In genomic region chr2:43175187-43175490, GRCh38 we compare ENCODE assay signal across 9 cellular contexts. TPM values are rescaled to one million over a fixed set of nuclear protein-coding genes. Genes with fewer than 3 reads are reported as not detected.
DNase-seq lines count a peak whose midpoint lies in the region; ATAC-seq and TF ChIP-seq lines count a peak whose summit lies in the region.
"Had no signal": no experiment of that assay in that cellular context is flagged by ENCODE, and none has a peak within 500 bp of the region (broad histone marks: within the 10 kb centered on the region; RNA-seq: fewer than 3 reads in every experiment).

No MANE protein-coding gene starts in this region.

- peak overlapping the region; percentile 46 to 91 (median 73) for H3K4me3 Mint-ChIP-seq in CD8-positive, alpha-beta memory T cell
- H3K4me3 Mint-ChIP-seq in effector memory CD8-positive, alpha-beta T cell = peak overlapping the region; percentile 64 to 77
- H3K4me3 Mint-ChIP-seq in natural killer cell treated with Interleukin-12 subunit alpha and Interleukin-12 subunit beta and Interleukin-15 and Interleukin-18, amount 100 ng/mL, for 72 hours = peak overlapping the region; percentile 79
- H3K4me3 Mint-ChIP-seq in nephron progenitor cell = no peak overlapping the region

- H3K9me2 ChIP-seq in OCI-LY7 (ENCODE audit: insufficient read depth, low read length) = no peaks in the 10 kb centered on the region

- H3K27ac Mint-ChIP-seq in CD8-positive, alpha-beta memory T cell = peak overlapping the region; percentile 95 to 100 (median 99)
- peak overlapping the region; percentile 98 to 100 for H3K27ac Mint-ChIP-seq in effector memory CD8-positive, alpha-beta T cell
- peak overlapping the region; percentile 76 to 80 for H3K27ac Mint-ChIP-seq in natural killer cell treated with Interleukin-12 subunit alpha and Interleukin-12 subunit beta and Interleukin-15 and Interleukin-18, amount 100 ng/mL, for 72 hours
- no peak overlapping the region for H3K27ac Mint-ChIP-seq in nephron progenitor cell

- H3K4me1 ChIP-seq in CD8-positive, alpha-beta memory T cell (ENCODE audit: insufficient read depth, low read length) = peaks cover 93% of the 10 kb centered on the region
- peaks cover 38% of the 10 kb centered on the region for H3K4me1 ChIP-seq in OCI-LY7 (ENCODE audit: insufficient read depth, low read length, poor library complexity, severe bottlenecking)

- H3K36me3 ChIP-seq in CD8-positive, alpha-beta memory T cell (ENCODE audit: insufficient read depth, low read length) = no peaks in the 10 kb centered on the region
- H3K36me3 ChIP-seq in OCI-LY7 (ENCODE audit: insufficient read depth, low read length) = no peaks in the 10 kb centered on the region

- H3K79me2 ChIP-seq in OCI-LY7 (ENCODE audit: insufficient read depth, low read depth, low read length) = no peaks in the 10 kb centered on the region

- POLR2A ChIA-PET in CD8-positive, alpha-beta memory T cell (lab: Charles Lee) = interaction anchor here (1.1 to 10.5 kb wide), 10 partner anchors 9 to 53 kb away, joined by 4 to 224 read pairs (median 8); partner anchors contain the start of gene ZFP36L2
- POLR2A ChIA-PET in OCI-LY7 (lab: Charles Lee) = interaction anchor here (0.8 to 2.6 kb wide), 13 partner anchors 10 to 52 kb away, joined by 3 to 10 read pairs (median 6); partner anchors contain the start of gene ZFP36L2

- peaks cover 84 to 91% (median 90%) of the 10 kb centered on the region in 3 donors for H3K4me1 Mint-ChIP-seq in CD8-positive, alpha-beta memory T cell
- H3K4me1 Mint-ChIP-seq in effector memory CD8-positive, alpha-beta T cell (ENCODE audit: low read depth in 2 of 2) = peaks cover 66 to 67% of the 10 kb centered on the region in 2 donors
- H3K4me1 Mint-ChIP-seq in natural killer cell treated with Interleukin-12 subunit alpha and Interleukin-12 subunit beta and Interleukin-15 and Interleukin-18, amount 100 ng/mL, for 72 hours (ENCODE audit: low read depth in 2 of 2) = peaks cover 38 to 41% of the 10 kb centered on the region in 2 donors
- peaks cover 52% of the 10 kb centered on the region for H3K4me1 Mint-ChIP-seq in nephron progenitor cell

- H2AFZ ChIP-seq in OCI-LY7 (ENCODE audit: low read length) = no peak overlapping the region

- H3K27ac ChIP-seq in CD8-positive, alpha-beta memory T cell (ENCODE audit: low read depth, low read length) = peak overlapping the region; percentile 85
- peak overlapping the region; percentile 69 for H3K27ac ChIP-seq in OCI-LY7 (ENCODE audit: low read depth, low read length, poor library complexity, severe bottlenecking)

- no peak for TF ChIP-seq CTCF in OCI-LY7 (conservative IDR thresholded peaks at IDR 0.05; ENCODE audit: low read length)
- TF ChIP-seq CTCF in nephron progenitor cell (IDR thresholded peaks at IDR 0.05) = no peak

- no peaks in the 10 kb centered on the region for H3K27me3 ChIP-seq in CD8-positive, alpha-beta memory T cell (ENCODE audit: insufficient read depth, low read length, poor library complexity, severe bottlenecking)

- intact Hi-C loops in OCI-LY7 (cut with micrococcal nuclease; ENCODE audit: unreplicated experiment) = no loop called here

- DNase-seq in CD8-positive, alpha-beta memory T cell = no peak
- DNase-seq in OCI-LY7 (ENCODE audit: low spot score) (no peak), ureter (ENCODE audit: low spot score) (no peak), nephron progenitor cell (no peak), COR-L47 (lab: John Stamatoyannopoulos, UW) (no peak), OCI-M2 (lab: John Stamatoyannopoulos, UW; ENCODE audit: unreplicated experiment) (no peak)
- no peak for DNase-seq in effector memory CD8-positive, alpha-beta T cell
- DNase-seq in natural killer cell treated with Interleukin-12 subunit alpha and Interleukin-12 subunit beta and Interleukin-15 and Interleukin-18, amount 100 ng/mL, for 72 hours (ENCODE audit: low spot score) = no peak
- DNase-seq: stimulated activated CD4-positive, alpha-beta T cell treated with anti-CD3 and anti-CD28 coated beads, Interleukin-15, amount 100 ng/mL, for 24 hours had no signal

- peaks cover 0 to 3% (median 0%) of the 10 kb centered on the region in 5 donors for H3K9me3 Mint-ChIP-seq in CD8-positive, alpha-beta memory T cell
- no peaks in the 10 kb centered on the region for H3K9me3 Mint-ChIP-seq in effector memory CD8-positive, alpha-beta T cell
- H3K9me3 Mint-ChIP-seq in natural killer cell treated with Interleukin-12 subunit alpha and Interleukin-12 subunit beta and Interleukin-15 and Interleukin-18, amount 100 ng/mL, for 72 hours = no peaks in the 10 kb centered on the region
- H3K9me3 Mint-ChIP-seq in nephron progenitor cell = no peaks in the 10 kb centered on the region

- H3K9me3 ChIP-seq in CD8-positive, alpha-beta memory T cell (ENCODE audit: low read length) = no peaks in the 10 kb centered on the region
- no peaks in the 10 kb centered on the region for H3K9me3 ChIP-seq in OCI-LY7 (ENCODE audit: low read length)

- H3K27me3 Mint-ChIP-seq in CD8-positive, alpha-beta memory T cell = peaks cover 0 to 3% of the 10 kb centered on the region in 2 donors
- no peaks in the 10 kb centered on the region for H3K27me3 Mint-ChIP-seq in effector memory CD8-positive, alpha-beta T cell
- no peaks in the 10 kb centered on the region for H3K27me3 Mint-ChIP-seq in natural killer cell treated with Interleukin-12 subunit alpha and Interleukin-12 subunit beta and Interleukin-15 and Interleukin-18, amount 100 ng/mL, for 72 hours
- peaks cover 3% of the 10 kb centered on the region for H3K27me3 Mint-ChIP-seq in nephron progenitor cell (ENCODE audit: low read depth, poor library complexity)

- no peak for ATAC-seq in effector memory CD8-positive, alpha-beta T cell (replicated peaks)
- no peak for ATAC-seq in natural killer cell treated with Interleukin-12 subunit alpha and Interleukin-12 subunit beta and Interleukin-15 and Interleukin-18, amount 100 ng/mL, for 72 hours

- H3K4me2 ChIP-seq in OCI-LY7 (ENCODE audit: low read length) = peak overlapping the region; percentile 81

- CTCF ChIA-PET in CD8-positive, alpha-beta memory T cell (lab: Charles Lee) = interaction anchor here (0.9 to 26.3 kb wide), 11 partner anchors 9 to 51 kb away, joined by 3 to 580 read pairs (median 4); partner anchors contain the start of gene ZFP36L2
- CTCF ChIA-PET in OCI-LY7 (lab: Charles Lee; ENCODE audit: unreplicated experiment) = interaction anchor here (0.5 to 1.3 kb wide), 5 partner anchors 20 to 442 kb away, joined by 3 to 4 read pairs (median 3); no protein-coding TSS in a partner anchor

- no TSS peak for BruUV-seq in OCI-LY7 (replicated peaks; lab: Mats Ljungman, UMichigan)

- H3K4me3 ChIP-seq in CD8-positive, alpha-beta memory T cell (ENCODE audit: low read length) = peak overlapping the region; percentile 36
- no peak overlapping the region for H3K4me3 ChIP-seq in OCI-LY7 (ENCODE audit: low read depth, low read length, poor library complexity, severe bottlenecking)

- no peaks in the 10 kb centered on the region for H4K20me1 ChIP-seq in OCI-LY7 (ENCODE audit: insufficient read depth, low read length)

- H3K36me3 Mint-ChIP-seq in CD8-positive, alpha-beta memory T cell = no peaks in the 10 kb centered on the region
- peaks cover 19% of the 10 kb centered on the region for H3K36me3 Mint-ChIP-seq in effector memory CD8-positive, alpha-beta T cell (ENCODE audit: insufficient read depth)
- H3K36me3 Mint-ChIP-seq in natural killer cell treated with Interleukin-12 subunit alpha and Interleukin-12 subunit beta and Interleukin-15 and Interleukin-18, amount 100 ng/mL, for 72 hours = no peaks in the 10 kb centered on the region
- no peaks in the 10 kb centered on the region for H3K36me3 Mint-ChIP-seq in nephron progenitor cell (ENCODE audit: low read depth)

RNA-seq across cellular contexts. Expression of gene ZFP36L2, which starts 51.3 kb away (rescaled TPM):
- total RNA-seq in CD8-positive, alpha-beta memory T cell = 10 to 100 TPM; 98.0 to 98.6 TPM
- 737 TPM for polyA plus RNA-seq in CD8-positive, alpha-beta memory T cell
- 6.8 and 7.0 TPM in 2 replicates for total RNA-seq in OCI-LY7 (2014; rRNA removed; shearing (Covaris generic))
- total RNA-seq in OCI-LY7 (2022) (37.2 and 43.8 TPM in 2 replicates), ureter (149 TPM)
- 10 to 100 TPM; 22.3 to 24.7 TPM for total RNA-seq in natural killer cell treated with Interleukin-12 subunit alpha and Interleukin-12 subunit beta and Interleukin-15 and Interleukin-18, amount 100 ng/mL, for 72 hours
